Comparison of ENCODE assay signal across 8 cellular contexts in genomic region chr6:18323935-18324707, GRCh38. TPM values are rescaled to one million over a fixed set of nuclear protein-coding genes. Genes with fewer than 3 reads are reported as not detected.
A peak's percentile ranks its signal among the peaks of the same experiment; 100 is the strongest.
DNase-seq lines count a peak whose midpoint lies in the region; ATAC-seq and TF ChIP-seq lines count a peak whose summit lies in the region.

No MANE protein-coding gene starts in this region.

- peak in 4 of 5 donors; percentile 33 to 47 (median 44) for DNase-seq in CD4-positive, alpha-beta memory T cell
- DNase-seq in chondrocyte (ENCODE audit: low spot score): no peak
- no peak for DNase-seq in left lung
- DNase-seq in NK-92 (lab: John Stamatoyannopoulos, UW; ENCODE audit: unreplicated experiment): no peak

- POLR2A ChIA-PET in CD4-positive, alpha-beta memory T cell (lab: Charles Lee; ENCODE audit: partially characterized antibody): no interaction called here

- H4K20me1 ChIP-seq in OCI-LY1 (ENCODE audit: insufficient read depth, low read length): no peaks in the 10 kb centered on the region

- no peaks in the 10 kb centered on the region for H3K9me3 Mint-ChIP-seq in CD4-positive, alpha-beta memory T cell
- no peaks in the 10 kb centered on the region for H3K9me3 Mint-ChIP-seq in chondrocyte (ENCODE audit: low read depth)

- peak; percentile 89 for TF ChIP-seq RAD21 in Ishikawa (IDR thresholded peaks at IDR 0.05; ENCODE audit: low read depth)

- 0 out of 2 replicates have a peak overlapping the region, but pooled peaks have one; percentile 4 for H3K9ac ChIP-seq in OCI-LY1 (ENCODE audit: low read length)

- intact Hi-C loops in CD4-positive, alpha-beta memory T cell (cut with micrococcal nuclease): loop anchor here (1.0 kb wide), 1 partner anchor 180 kb away; no protein-coding TSS in a partner anchor
- intact Hi-C loops in left lung (cut with DNase I): loop anchor here in 1 of 2 donors (2.0 kb wide), 1 partner anchor 181 kb away; no protein-coding TSS in a partner anchor

- no peaks in the 10 kb centered on the region for H3K9me2 ChIP-seq in OCI-LY1 (ENCODE audit: low read depth, low read length)

- CTCF ChIA-PET in CD4-positive, alpha-beta memory T cell (lab: Charles Lee; ENCODE audit: partially characterized antibody): interaction anchor here (0.6 to 16.0 kb wide), 18 partner anchors 10 to 1732 kb away, joined by 3 to 254 read pairs (median 4); no protein-coding TSS in a partner anchor

- no peak overlapping the region for H3K4me3 Mint-ChIP-seq in CD4-positive, alpha-beta memory T cell
- H3K4me3 Mint-ChIP-seq in chondrocyte (ENCODE audit: unreplicated experiment): no peak overlapping the region

- H3K4me1 Mint-ChIP-seq in CD4-positive, alpha-beta memory T cell: no peaks in the 10 kb centered on the region
- peaks cover 17% of the 10 kb centered on the region for H3K4me1 Mint-ChIP-seq in chondrocyte (ENCODE audit: low read depth)

- H3K79me2 ChIP-seq in OCI-LY1 (ENCODE audit: insufficient read depth, low read length): no peaks in the 10 kb centered on the region

- no peak overlapping the region for H3K27ac Mint-ChIP-seq in CD4-positive, alpha-beta memory T cell
- no peak overlapping the region for H3K27ac Mint-ChIP-seq in chondrocyte (ENCODE audit: unreplicated experiment)

- H3K27ac ChIP-seq in CD4-positive, alpha-beta memory T cell (ENCODE audit: low read depth, low read length): no peak overlapping the region
- H3K27ac ChIP-seq in OCI-LY1 (ENCODE audit: low read depth, low read length, poor library complexity, severe bottlenecking) (peak overlapping the region; percentile 71), left lung (no peak overlapping the region)

- H3K4me1 ChIP-seq in CD4-positive, alpha-beta memory T cell (ENCODE audit: insufficient read depth, low read length): no peaks in the 10 kb centered on the region
- peaks cover 49% of the 10 kb centered on the region for H3K4me1 ChIP-seq in OCI-LY1 (ENCODE audit: insufficient read depth, low read length, severe bottlenecking)
- peaks cover 5 to 41% of the 10 kb centered on the region in 2 donors for H3K4me1 ChIP-seq in left lung

- H3K4me3 ChIP-seq in CD4-positive, alpha-beta memory T cell (ENCODE audit: low read length in 2 of 2): no peak overlapping the region
- H3K4me3 ChIP-seq in OCI-LY1 (ENCODE audit: low read depth, low read length, poor library complexity, severe bottlenecking): no peak overlapping the region
- no peak overlapping the region for H3K4me3 ChIP-seq in left lung

- TF ChIP-seq CTCF in OCI-LY1 (IDR thresholded peaks at IDR 0.05; ENCODE audit: low read length): peak; percentile 82
- TF ChIP-seq CTCF in chondrocyte (IDR thresholded peaks at IDR 0.05): peak; percentile 92
- peak; percentile 61 to 74 for TF ChIP-seq CTCF in left lung (IDR thresholded peaks at IDR 0.05)

- H3F3A ChIP-seq in OCI-LY1 (ENCODE audit: insufficient read depth, low read length): no peaks in the 10 kb centered on the region

- H2AFZ ChIP-seq in OCI-LY1 (ENCODE audit: low read length): peak overlapping the region; percentile 57; the same call in 1 of the 2 replicates

- H3K36me3 ChIP-seq in CD4-positive, alpha-beta memory T cell (ENCODE audit: insufficient read depth, low read length): no peaks in the 10 kb centered on the region
- H3K36me3 ChIP-seq in OCI-LY1 (ENCODE audit: insufficient read depth, low read length) (no peaks in the 10 kb centered on the region; the same call in 1 of the 2 replicates), left lung (no peaks in the 10 kb centered on the region)

- H3K4me2 ChIP-seq in OCI-LY1 (ENCODE audit: low read length): peak overlapping the region; percentile 45

- peaks cover 2 to 4% of the 10 kb centered on the region in 2 donors for H3K27me3 Mint-ChIP-seq in CD4-positive, alpha-beta memory T cell
- no peaks in the 10 kb centered on the region for H3K27me3 Mint-ChIP-seq in chondrocyte (ENCODE audit: low read depth)

- H3K9me3 ChIP-seq in CD4-positive, alpha-beta memory T cell (ENCODE audit: control insufficient read depth in 1 of 2, low read length in 2 of 2): no peaks in the 10 kb centered on the region
- H3K9me3 ChIP-seq in OCI-LY1 (ENCODE audit: low read length) (no peaks in the 10 kb centered on the region), left lung (no peaks in the 10 kb centered on the region)

- TF ChIP-seq EP300 in Ishikawa (IDR thresholded peaks at IDR 0.05; ENCODE audit: borderline replicate concordance): no peak

- H3K27me3 ChIP-seq in CD4-positive, alpha-beta memory T cell (ENCODE audit: insufficient read depth, low read length): no peaks in the 10 kb centered on the region
- H3K27me3 ChIP-seq in OCI-LY1 (ENCODE audit: insufficient read depth, low read length): no peaks in the 10 kb centered on the region
- no peaks in the 10 kb centered on the region for H3K27me3 ChIP-seq in left lung

- ATAC-seq in GM18907 (IDR thresholded peaks at IDR 0.05; ENCODE audit: unreplicated experiment) (peak; percentile 54), left lung (peak; percentile 84), GM19351 (IDR thresholded peaks at IDR 0.05; ENCODE audit: unreplicated experiment) (no peak)

- H3K36me3 Mint-ChIP-seq in CD4-positive, alpha-beta memory T cell: no peaks in the 10 kb centered on the region
- H3K36me3 Mint-ChIP-seq in chondrocyte (ENCODE audit: low read depth): no peaks in the 10 kb centered on the region

TF ChIP-seq in Ishikawa, 13 proteins besides CTCF, POLR2A, EP300 and RAD21:
- TF ChIP-seq CREB1 (IDR thresholded peaks at IDR 0.05; ENCODE audit: low read depth) (no peak), USF1 (IDR thresholded peaks at IDR 0.05) (no peak), REST (IDR thresholded peaks at IDR 0.05; ENCODE audit: low read depth) (no peak), TEAD4 (IDR thresholded peaks at IDR 0.05) (no peak), YY1 (IDR thresholded peaks at IDR 0.05; ENCODE audit: low read depth) (no peak), TCF12 (IDR thresholded peaks at IDR 0.05; ENCODE audit: low read depth) (no peak)

RNA-seq across cellular contexts. Expression of gene DEK, which starts 59.8 kb away (rescaled TPM):
- 100 to 1,000 TPM; 128 to 131 TPM for total RNA-seq in CD4-positive, alpha-beta memory T cell
- polyA plus RNA-seq in CD4-positive, alpha-beta memory T cell: 10 to 100 TPM; 56.4 to 91.4 TPM
- total RNA-seq in chondrocyte (43.2 to 53.0 TPM (median 46.7 TPM) in 3 replicates), left lung (10 to 100 TPM; 60.7 to 73.8 TPM)

Comparison
In these comparisons a context has a peak if more than half of its experiments do, and no peak if none do; other contexts are left out.
1. DNase-seq: peak in CD4-positive, alpha-beta memory T cell (4 of 5); none in chondrocyte (single experiment), left lung (0 of 2) and NK-92 (single experiment).
2. Peak in every context shown above with its lines, with median percentiles within 50 percentile points of each other: CTCF ChIP-seq.